8 cellular contexts compared by ENCODE assay signal in genomic region chr15:73959012-73959581, GRCh38. TPM values are rescaled to one million over a fixed set of nuclear protein-coding genes. Genes with fewer than 3 reads are reported as not detected.
DNase-seq lines count a peak whose midpoint lies in the region; ATAC-seq and TF ChIP-seq lines count a peak whose summit lies in the region.

No MANE protein-coding gene starts in this region.

- H3K9me3 Mint-ChIP-seq in activated CD8-positive, alpha-beta T cell treated with anti-CD3 and anti-CD28 coated beads for 36 hours, result no peaks in the 10 kb centered on the region
- no peaks in the 10 kb centered on the region for H3K9me3 Mint-ChIP-seq in naive thymus-derived CD8-positive, alpha-beta T cell

- no peak overlapping the region for H3K27ac Mint-ChIP-seq in activated CD8-positive, alpha-beta T cell treated with anti-CD3 and anti-CD28 coated beads for 36 hours
- H3K27ac Mint-ChIP-seq in naive thymus-derived CD8-positive, alpha-beta T cell, result peak overlapping the region; percentile 71 to 96 (median 88)

- H3K36me3 Mint-ChIP-seq in activated CD8-positive, alpha-beta T cell treated with anti-CD3 and anti-CD28 coated beads for 36 hours (ENCODE audit: low read depth), result no peaks in the 10 kb centered on the region
- no peaks in the 10 kb centered on the region for H3K36me3 Mint-ChIP-seq in naive thymus-derived CD8-positive, alpha-beta T cell

- no peaks in the 10 kb centered on the region for H3K27me3 Mint-ChIP-seq in activated CD8-positive, alpha-beta T cell treated with anti-CD3 and anti-CD28 coated beads for 36 hours
- no peaks in the 10 kb centered on the region for H3K27me3 Mint-ChIP-seq in naive thymus-derived CD8-positive, alpha-beta T cell

- POLR2A ChIA-PET in activated CD8-positive, alpha-beta T cell treated with anti-CD3 and anti-CD28 coated beads for 36 hours (lab: Charles Lee), result no interaction called here
- POLR2A ChIA-PET in naive thymus-derived CD8-positive, alpha-beta T cell (lab: Charles Lee), result interaction anchor here (0.7 to 1.2 kb wide), 4 partner anchors 16 to 360 kb away, joined by 3 read pairs; partner anchors contain the start of gene PML

- DNase-seq in NCI-H1417 (lab: John Stamatoyannopoulos, UW) (peak in 2 of 3 experiments; percentile 35 to 60), NCI-H1417 treated with DMSO at 0.1 percent for 48 hours (lab: John Stamatoyannopoulos, UW) (no peak), MV-4-11 (lab: John Stamatoyannopoulos, UW) (peak; percentile 71), hepatic stellate cell (ENCODE audit: low spot score) (no peak)
- DNase-seq in activated CD8-positive, alpha-beta T cell treated with anti-CD3 and anti-CD28 coated beads for 36 hours, result peak; percentile 48
- DNase-seq in naive thymus-derived CD8-positive, alpha-beta T cell, result peak in 6 of 10 donors; percentile 29 to 76 (median 50)

- H3K4me3 Mint-ChIP-seq in activated CD8-positive, alpha-beta T cell treated with anti-CD3 and anti-CD28 coated beads for 36 hours, result no peak overlapping the region
- H3K4me3 Mint-ChIP-seq in naive thymus-derived CD8-positive, alpha-beta T cell, result peak overlapping the region; percentile 54 to 74 (median 65)

- peaks cover 22% of the 10 kb centered on the region for H3K4me1 Mint-ChIP-seq in activated CD8-positive, alpha-beta T cell treated with anti-CD3 and anti-CD28 coated beads for 36 hours (ENCODE audit: low read depth)
- H3K4me1 Mint-ChIP-seq in naive thymus-derived CD8-positive, alpha-beta T cell, result peaks cover 12 to 33% (median 32%) of the 10 kb centered on the region in 4 donors

- peak; percentile 95 for ATAC-seq in activated CD8-positive, alpha-beta T cell treated with anti-CD3 and anti-CD28 coated beads for 36 hours
- peak; percentile 98 to 99 for ATAC-seq in naive thymus-derived CD8-positive, alpha-beta T cell
- ATAC-seq in GM21576 (IDR thresholded peaks at IDR 0.05; ENCODE audit: unreplicated experiment) (no peak), GM19397 (IDR thresholded peaks at IDR 0.05; ENCODE audit: unreplicated experiment) (no peak)

- CTCF ChIA-PET in activated CD8-positive, alpha-beta T cell treated with anti-CD3 and anti-CD28 coated beads for 36 hours (lab: Charles Lee), result interaction anchor here (0.6 to 3.8 kb wide), 7 partner anchors 8 to 62 kb away, joined by 3 to 38 read pairs (median 5); no protein-coding TSS in a partner anchor

- intact Hi-C loops in activated CD8-positive, alpha-beta T cell treated with anti-CD3 and anti-CD28 coated beads for 36 hours (cut with micrococcal nuclease), result no loop called here

- peak; percentile 12 for TF ChIP-seq CTCF in activated CD8-positive, alpha-beta T cell treated with anti-CD3 and anti-CD28 coated beads for 36 hours (IDR thresholded peaks at IDR 0.05)

RNA-seq across cellular contexts. Expression of gene LOXL1, which starts 32.8 kb away (rescaled TPM):
- total RNA-seq in activated CD8-positive, alpha-beta T cell treated with anti-CD3 and anti-CD28 coated beads for 36 hours, result 1 to 10 TPM; 1.6 to 2.8 TPM
- 1 to 10 TPM in 1 of 2 experiments, under 1 TPM in 1; 0.80 to 1.9 TPM for total RNA-seq in naive thymus-derived CD8-positive, alpha-beta T cell
- 1 to 10 TPM; 1.2 to 2.0 (median 1.3) TPM for polyA plus RNA-seq in naive thymus-derived CD8-positive, alpha-beta T cell

RNA-seq across cellular contexts. Expression of gene STOML1, which starts 33.0 kb away (rescaled TPM):
- total RNA-seq in activated CD8-positive, alpha-beta T cell treated with anti-CD3 and anti-CD28 coated beads for 36 hours, result 1 to 10 TPM; 5.2 to 6.5 TPM
- total RNA-seq in naive thymus-derived CD8-positive, alpha-beta T cell, result 10 to 100 TPM; 10.4 to 10.8 TPM
- 10 to 100 TPM in 2 of 3 donors, 1 to 10 TPM in 1; 9.6 to 15.6 (median 12.6) TPM for polyA plus RNA-seq in naive thymus-derived CD8-positive, alpha-beta T cell

RNA-seq across cellular contexts. Expression of gene PML, which starts 35.4 kb away (rescaled TPM):
- total RNA-seq in activated CD8-positive, alpha-beta T cell treated with anti-CD3 and anti-CD28 coated beads for 36 hours, result 10 to 100 TPM; 48.8 to 49.6 TPM
- 10 to 100 TPM; 53.1 to 57.9 TPM for total RNA-seq in naive thymus-derived CD8-positive, alpha-beta T cell
- polyA plus RNA-seq in naive thymus-derived CD8-positive, alpha-beta T cell, result 10 to 100 TPM; 12.2 to 26.9 (median 19.7) TPM

Comparison
In these comparisons a context has a peak if more than half of its experiments do, and no peak if none do; other contexts are left out.
1. DNase-seq: peak in NCI-H1417 (2 of 3), MV-4-11 (single experiment), activated CD8-positive, alpha-beta T cell treated with anti-CD3 and anti-CD28 coated beads for 36 hours (single experiment) and naive thymus-derived CD8-positive, alpha-beta T cell (6 of 10); none in NCI-H1417 treated with DMSO at 0.1 percent for 48 hours (single experiment) and hepatic stellate cell (single experiment).
2. ATAC-seq: peak in activated CD8-positive, alpha-beta T cell treated with anti-CD3 and anti-CD28 coated beads for 36 hours (single experiment) and naive thymus-derived CD8-positive, alpha-beta T cell (2 of 2); none in GM21576 (single experiment) and GM19397 (single experiment).